23 cellular contexts compared by ENCODE assay signal in genomic region chr17:32568673-32569072, GRCh38.
DNase-seq lines count a peak whose midpoint lies in the region; ATAC-seq and TF ChIP-seq lines count a peak whose summit lies in the region.
"Had no signal": no experiment of that assay in that cellular context is flagged by ENCODE, and none has a peak within 500 bp of the region (broad histone marks: within the 10 kb centered on the region; RNA-seq: fewer than 3 reads in every experiment).

No MANE protein-coding gene starts in this region.

- peak overlapping the region; percentile 97 for H3K27ac ChIP-seq in RWPE2 (ENCODE audit: poor library complexity, severe bottlenecking)
- H3K27ac ChIP-seq in esophagus (ENCODE audit: low read depth in 2 of 2, low read length in 1 of 2): peak overlapping the region; percentile 83 to 85
- no peak overlapping the region for H3K27ac ChIP-seq in adrenal gland
- H3K27ac ChIP-seq: SJCRH30 had no signal

- ATAC-seq in RWPE2 (ENCODE audit: low read depth) (no peak; the same call in 2 of the 3 replicates), left colon (peak; percentile 43), GM19452 (IDR thresholded peaks at IDR 0.05; ENCODE audit: unreplicated experiment) (no peak)
- ATAC-seq: CD8-positive, alpha-beta T cell; HCT116 had no signal

- no peaks in the 10 kb centered on the region for H3K9me3 ChIP-seq in RWPE2 (ENCODE audit: severe bottlenecking)
- H3K9me3 ChIP-seq in esophagus (ENCODE audit: control insufficient read depth in 2 of 2, insufficient read depth in 1 of 2, low read depth in 1 of 2, low read length in 1 of 2): no peaks in the 10 kb centered on the region
- H3K9me3 ChIP-seq in adrenal gland (replicated peaks in 1 of 3): no peaks in the 10 kb centered on the region
- H3K9me3 ChIP-seq: Peyer's patch, SJCRH30 had no signal

- no peaks in the 10 kb centered on the region for H3K27me3 ChIP-seq in RWPE2 (ENCODE audit: insufficient read depth, poor library complexity, severe bottlenecking)
- no peaks in the 10 kb centered on the region for H3K27me3 ChIP-seq in esophagus (ENCODE audit: control insufficient read depth in 1 of 2, insufficient read depth in 2 of 2, low read length in 2 of 2)
- no peaks in the 10 kb centered on the region for H3K27me3 ChIP-seq in adrenal gland
- H3K27me3 ChIP-seq: Peyer's patch, SJCRH30 had no signal

- DNase-seq in RWPE2 (ENCODE audit: low spot score) (no peak), left colon (no peak), NCI-H1105 (lab: John Stamatoyannopoulos, UW) (no peak), adrenal gland (no peak), cardiac septum (ENCODE audit: low spot score) (no peak)
- DNase-seq: ACHN; C1 segment of cervical spinal cord; Calu3; CD8-positive, alpha-beta T cell; DMS153; KG1; NCI-H1092 treated with DMSO at 0.1 percent for 48 hours; NCI-H146; NCI-H2029; NCI-H226; NCI-H510A treated with DMSO at 0.1 percent for 48 hours; NCI-H774; NK-92 treated with Interleukin-12 subunit alpha and Interleukin-12 subunit beta, amount 100 ng/mL, for 24 hours; SJCRH30 had no signal

- intact Hi-C loops in left colon (cut with DNase I, micrococcal nuclease): no loop called here
- intact Hi-C loops in adrenal gland (cut with DNase I): no loop called here
- intact Hi-C loops in cardiac septum (cut with DNase I): no loop called here

- TF ChIP-seq POLR2A in adrenal gland (IDR thresholded peaks at IDR 0.05): no peak

- H3K36me3 ChIP-seq in RWPE2 (ENCODE audit: low read depth): no peaks in the 10 kb centered on the region
- no peaks in the 10 kb centered on the region for H3K36me3 ChIP-seq in esophagus (ENCODE audit: control insufficient read depth in 2 of 2, insufficient read depth in 2 of 2, low read length in 1 of 2)
- H3K36me3 ChIP-seq in adrenal gland (replicated peaks in 1 of 2): no peaks in the 10 kb centered on the region
- H3K36me3 ChIP-seq: SJCRH30 had no signal

- H3K4me1 ChIP-seq in RWPE2 (ENCODE audit: insufficient read depth, poor library complexity, severe bottlenecking): peaks cover 26% of the 10 kb centered on the region
- H3K4me1 ChIP-seq in esophagus (ENCODE audit: control insufficient read depth in 2 of 2, insufficient read depth in 2 of 2, low read length in 1 of 2): peaks cover 0 to 10% of the 10 kb centered on the region in 2 donors
- no peaks in the 10 kb centered on the region for H3K4me1 ChIP-seq in adrenal gland (replicated peaks in 1 of 2)
- H3K4me1 ChIP-seq: Peyer's patch had no signal

- no peak overlapping the region for H3K4me3 ChIP-seq in RWPE2 (ENCODE audit: severe bottlenecking)
- no peak overlapping the region for H3K4me3 ChIP-seq in esophagus (ENCODE audit: low read depth in 1 of 2, low read length in 2 of 2)
- H3K4me3 ChIP-seq in adrenal gland: no peak overlapping the region
- H3K4me3 ChIP-seq: Peyer's patch, SJCRH30 had no signal

- TF ChIP-seq CTCF in RWPE2 (IDR thresholded peaks at IDR 0.05; ENCODE audit: poor library complexity, severe bottlenecking): no peak
- TF ChIP-seq CTCF in adrenal gland (IDR thresholded peaks at IDR 0.05): no peak

- WGBS in esophagus, 2 donors: 71 to 74% methylated on average over 4 of the region's 4 CpGs
- 76 to 87% (median 82%) methylated on average over 4 of the region's 4 CpGs for WGBS in adrenal gland, 4 donors

Comparison
In these comparisons a context has a peak if more than half of its experiments do, and no peak if none do; other contexts are left out.
1. H3K27ac ChIP-seq: peak in RWPE2 (single experiment) and esophagus (2 of 2); none in adrenal gland (0 of 5).